ENCODE assay signal across 8 cellular contexts in genomic region chr5:9545959-9546851, GRCh38. TPM values are rescaled to one million over a fixed set of nuclear protein-coding genes. Genes with fewer than 3 reads are reported as not detected.
A peak's percentile ranks its signal among the peaks of the same experiment; 100 is the strongest.
DNase-seq lines count a peak whose midpoint lies in the region; ATAC-seq lines count a peak whose summit lies in the region.

SEMA5A (minus strand) TSS chr5:9546075; CDS start chr5:9379946, 166,129 bp downstream.

- no peaks in the 10 kb centered on the region for H3K36me3 ChIP-seq in SK-N-MC (ENCODE audit: insufficient read depth, low read length)

- H3K27ac Mint-ChIP-seq in stimulated activated naive B cell treated with anti-CD40 and anti-IgM and Interleukin-4, amounts not matched to agents 10 μg/mL and 1 μg/mL and 100 μg/mL, for 72 hours = peak within 1 kb of the TSS; percentile 31

- H3K9me3 ChIP-seq in SK-N-MC (ENCODE audit: low read depth, low read length) = no peaks in the 10 kb centered on the region

- H3K4me3 Mint-ChIP-seq in stimulated activated naive B cell treated with anti-CD40 and anti-IgM and Interleukin-4, amounts not matched to agents 10 μg/mL and 1 μg/mL and 100 μg/mL, for 72 hours = peak within 1 kb of the TSS; percentile 43 to 65

- no peak within 1 kb of the TSS for H3K27ac ChIP-seq in SK-N-MC

- peaks cover 10 to 19% of the 10 kb centered on the region in 2 donors for H3K4me1 Mint-ChIP-seq in stimulated activated naive B cell treated with anti-CD40 and anti-IgM and Interleukin-4, amounts not matched to agents 10 μg/mL and 1 μg/mL and 100 μg/mL, for 72 hours

- H3K9ac ChIP-seq in SK-N-MC (ENCODE audit: insufficient read length) = no peak within 1 kb of the TSS

- H3K9me3 Mint-ChIP-seq in stimulated activated naive B cell treated with anti-CD40 and anti-IgM and Interleukin-4, amounts not matched to agents 10 μg/mL and 1 μg/mL and 100 μg/mL, for 72 hours = peaks cover 0 to 2% of the 10 kb centered on the region in 2 donors

- H3K36me3 Mint-ChIP-seq in stimulated activated naive B cell treated with anti-CD40 and anti-IgM and Interleukin-4, amounts not matched to agents 10 μg/mL and 1 μg/mL and 100 μg/mL, for 72 hours = no peaks in the 10 kb centered on the region

- peak within 1 kb of the TSS; percentile 66 for H3K4me3 ChIP-seq in SK-N-MC

- intact Hi-C loops in left colon (cut with DNase I, micrococcal nuclease) = loop anchor here in 1 of 2 donors (10.0 kb wide), 1 partner anchor 181 kb away; no protein-coding TSS in a partner anchor

- peaks cover 31 to 53% of the 10 kb centered on the region in 2 donors for H3K27me3 Mint-ChIP-seq in stimulated activated naive B cell treated with anti-CD40 and anti-IgM and Interleukin-4, amounts not matched to agents 10 μg/mL and 1 μg/mL and 100 μg/mL, for 72 hours

- DNase-seq in stimulated activated CD4-positive, alpha-beta T cell treated with anti-CD3 and anti-CD28 coated beads, Interleukin-4, amount 100 ng/mL, for 4 hours = peak; percentile 7 to 9
- no peak for DNase-seq in stimulated activated CD4-positive, alpha-beta T cell treated with anti-CD3 and anti-CD28 coated beads, Interleukin-4, amount 100 ng/mL, for 24 hours
- no peak for DNase-seq in SK-N-MC (ENCODE audit: low read depth, low spot score)
- peak; percentile 59 for DNase-seq in dedifferentiated amniotic fluid mesenchymal stem cell (ENCODE audit: extremely low spot score)
- DNase-seq in left colon = peak; percentile 87 to 88
- DNase-seq in stimulated activated naive B cell treated with anti-CD40 and anti-IgM and Interleukin-4, amounts not matched to agents 10 μg/mL and 1 μg/mL and 100 μg/mL, for 72 hours = no peak
- DNase-seq in NCI-H2029 (lab: John Stamatoyannopoulos, UW) = no peak
- DNase-seq in GM19238 (ENCODE audit: insufficient read length, low spot score) = no peak

- ATAC-seq in left colon = peak; percentile 70
- no peak for ATAC-seq in stimulated activated naive B cell treated with anti-CD40 and anti-IgM and Interleukin-4, amounts not matched to agents 10 μg/mL and 1 μg/mL and 100 μg/mL, for 72 hours (replicated peaks)

RNA-seq across cellular contexts. Expression of gene SEMA5A, which starts in this region (rescaled TPM):
- total RNA-seq in left colon = 10 to 100 TPM; 33.8 to 37.4 TPM

Comparison
In these comparisons a context has a peak if more than half of its experiments do, and no peak if none do; other contexts are left out.
1. DNase-seq: peak in stimulated activated CD4-positive, alpha-beta T cell treated with anti-CD3 and anti-CD28 coated beads, Interleukin-4, amount 100 ng/mL, for 4 hours (2 of 2), dedifferentiated amniotic fluid mesenchymal stem cell (single experiment) and left colon (2 of 2); none in stimulated activated CD4-positive, alpha-beta T cell treated with anti-CD3 and anti-CD28 coated beads, Interleukin-4, amount 100 ng/mL, for 24 hours (single experiment), SK-N-MC (single experiment), stimulated activated naive B cell treated with anti-CD40 and anti-IgM and Interleukin-4, amounts not matched to agents 10 μg/mL and 1 μg/mL and 100 μg/mL, for 72 hours (single experiment), NCI-H2029 (single experiment) and GM19238 (single experiment).